Comparison of ENCODE assay signal across 19 cellular contexts in the genomic region with DNA sequence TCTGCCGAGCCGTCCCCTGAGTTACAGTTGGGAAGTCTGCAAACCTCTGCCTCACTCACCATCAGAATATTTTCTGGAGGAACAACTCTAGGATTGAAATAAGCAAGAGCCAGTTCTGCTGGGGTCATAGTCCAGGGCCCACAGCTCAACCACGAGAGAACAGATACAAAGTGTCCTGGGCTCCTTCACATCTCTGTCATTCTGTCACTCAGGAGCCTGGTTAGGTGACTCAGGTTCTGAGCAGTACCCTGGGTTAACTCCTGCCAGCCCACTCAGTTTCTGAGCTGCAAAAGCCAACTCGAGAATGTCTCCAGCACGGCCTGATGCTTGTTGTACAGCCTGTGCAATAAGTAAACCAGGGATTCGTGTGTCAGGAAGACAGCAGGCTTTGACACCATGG.
A peak's percentile ranks its signal among the peaks of the same experiment; 100 is the strongest.
DNase-seq lines count a peak whose midpoint lies in the region; ATAC-seq and TF ChIP-seq lines count a peak whose summit lies in the region.
"Had no signal": no experiment of that assay in that cellular context is flagged by ENCODE, and none has a peak within 500 bp of the region (broad histone marks: within the 10 kb centered on the region; RNA-seq: fewer than 3 reads in every experiment).

No MANE protein-coding gene starts in this region.

- H3K4me1 ChIP-seq in GM23338 (ENCODE audit: insufficient read depth), result peaks cover 25% of the 10 kb centered on the region
- H3K4me1 ChIP-seq: SJCRH30 had no signal

- H3K36me3 ChIP-seq in GM23338 (ENCODE audit: insufficient read depth), result no peaks in the 10 kb centered on the region
- H3K36me3 ChIP-seq: brain microvascular endothelial cell, esophagus squamous epithelium, pancreas, SJCRH30 had no signal

- H3K27ac Mint-ChIP-seq in activated T-cell treated with anti-CD3 and anti-CD28 coated beads, Interleukin-2, amount 50 U/mL, for 24 hours, result peak overlapping the region; percentile 70
- H3K27ac Mint-ChIP-seq in immature natural killer cell, result peak overlapping the region in 5 of 6 donors; percentile 29 to 89 (median 55)
- peak overlapping the region; percentile 15 for H3K27ac Mint-ChIP-seq in stimulated activated effector memory CD8-positive, alpha-beta T cell treated with anti-CD3 and anti-CD28 coated beads, Interleukin-12 subunit alpha, Interleukin-12 subunit beta, amount 100 ng/mL, for 72 hours
- H3K27ac Mint-ChIP-seq in GM23338, result no peak overlapping the region
- H3K27ac Mint-ChIP-seq: CD8-positive, alpha-beta T cell had no signal

- H3K27ac ChIP-seq in GM23338 (ENCODE audit: low read depth), result no peak overlapping the region
- H3K27ac ChIP-seq: brain microvascular endothelial cell, HL-60, pancreas, SJCRH30 had no signal

- no peaks in the 10 kb centered on the region for H3K9me3 Mint-ChIP-seq in activated T-cell treated with anti-CD3 and anti-CD28 coated beads, Interleukin-2, amount 50 U/mL, for 24 hours
- H3K9me3 Mint-ChIP-seq in immature natural killer cell (no peaks in the 10 kb centered on the region), GM23338 (no peaks in the 10 kb centered on the region)
- no peaks in the 10 kb centered on the region for H3K9me3 Mint-ChIP-seq in stimulated activated effector memory CD8-positive, alpha-beta T cell treated with anti-CD3 and anti-CD28 coated beads, Interleukin-12 subunit alpha, Interleukin-12 subunit beta, amount 100 ng/mL, for 72 hours
- H3K9me3 Mint-ChIP-seq: activated CD4-positive, alpha-beta T cell treated with anti-CD3 and anti-CD28 coated beads, Interleukin-2, amount 10 ng/mL, durations not matched to agents 7 days and 5 days; CD8-positive, alpha-beta T cell had no signal

- peaks cover 2% of the 10 kb centered on the region; the same call in 1 of the 2 replicates for H3K9me2 ChIP-seq in GM23338 (ENCODE audit: insufficient read depth)

- no peaks in the 10 kb centered on the region for H3K27me3 ChIP-seq in GM23338 (ENCODE audit: insufficient read depth)
- H3K27me3 ChIP-seq: brain microvascular endothelial cell, esophagus squamous epithelium, pancreas had no signal

- H3K4me3 ChIP-seq in GM23338, result no peak overlapping the region
- H3K4me3 ChIP-seq: esophagus squamous epithelium, pancreas, SJCRH30 had no signal

- H3K4me2 ChIP-seq in GM23338, result no peak overlapping the region

- peak; percentile 85 for ATAC-seq in stimulated activated effector memory CD8-positive, alpha-beta T cell treated with anti-CD3 and anti-CD28 coated beads, Interleukin-12 subunit alpha, Interleukin-12 subunit beta, amount 100 ng/mL, for 72 hours
- no peak for ATAC-seq in GM23338
- ATAC-seq: CD8-positive, alpha-beta T cell; pancreas had no signal

- peaks cover 84% of the 10 kb centered on the region for H3K4me1 Mint-ChIP-seq in activated T-cell treated with anti-CD3 and anti-CD28 coated beads, Interleukin-2, amount 50 U/mL, for 24 hours (ENCODE audit: low read depth)
- H3K4me1 Mint-ChIP-seq in immature natural killer cell (peaks cover 84 to 93% of the 10 kb centered on the region in 2 donors), GM23338 (peaks cover 44% of the 10 kb centered on the region)
- peaks cover 68% of the 10 kb centered on the region for H3K4me1 Mint-ChIP-seq in stimulated activated effector memory CD8-positive, alpha-beta T cell treated with anti-CD3 and anti-CD28 coated beads, Interleukin-12 subunit alpha, Interleukin-12 subunit beta, amount 100 ng/mL, for 72 hours

- H3K4me3 Mint-ChIP-seq in activated T-cell treated with anti-CD3 and anti-CD28 coated beads, Interleukin-2, amount 50 U/mL, for 24 hours, result peak overlapping the region; percentile 49
- H3K4me3 Mint-ChIP-seq in immature natural killer cell (peak overlapping the region; percentile 3 to 74 (median 58)), GM23338 (no peak overlapping the region)
- H3K4me3 Mint-ChIP-seq in stimulated activated effector memory CD8-positive, alpha-beta T cell treated with anti-CD3 and anti-CD28 coated beads, Interleukin-12 subunit alpha, Interleukin-12 subunit beta, amount 100 ng/mL, for 72 hours, result peak overlapping the region; percentile 46
- H3K4me3 Mint-ChIP-seq: activated CD4-positive, alpha-beta T cell treated with anti-CD3 and anti-CD28 coated beads, Interleukin-2, amount 10 ng/mL, durations not matched to agents 7 days and 5 days; CD8-positive, alpha-beta T cell had no signal

- no peak overlapping the region for H2AFZ ChIP-seq in GM23338

- H3F3A ChIP-seq in GM23338 (replicated peaks; ENCODE audit: low read depth), result no peaks in the 10 kb centered on the region

- no peaks in the 10 kb centered on the region for H3K36me3 Mint-ChIP-seq in activated T-cell treated with anti-CD3 and anti-CD28 coated beads, Interleukin-2, amount 50 U/mL, for 24 hours (ENCODE audit: low read depth)
- H3K36me3 Mint-ChIP-seq in immature natural killer cell (no peaks in the 10 kb centered on the region), GM23338 (ENCODE audit: low read depth) (no peaks in the 10 kb centered on the region)
- H3K36me3 Mint-ChIP-seq in stimulated activated effector memory CD8-positive, alpha-beta T cell treated with anti-CD3 and anti-CD28 coated beads, Interleukin-12 subunit alpha, Interleukin-12 subunit beta, amount 100 ng/mL, for 72 hours, result no peaks in the 10 kb centered on the region
- H3K36me3 Mint-ChIP-seq: CD8-positive, alpha-beta T cell had no signal

- peak; percentile 7 for DNase-seq in activated CD8-positive, alpha-beta memory T cell treated with anti-CD3 and anti-CD28 coated beads, Interleukin-2, amount 50 U/mL, for 24 hours (ENCODE audit: extremely low read depth)
- DNase-seq in activated CD8-positive, alpha-beta memory T cell treated with anti-CD3 and anti-CD28 coated beads, Interleukin-2, amount 50 U/mL, for 4 hours, result no peak
- no peak for DNase-seq in activated T-cell treated with anti-CD3 and anti-CD28 coated beads, Interleukin-2, amount 50 U/mL, for 24 hours
- DNase-seq in immature natural killer cell, result no peak
- no peak for DNase-seq in stimulated activated effector memory CD8-positive, alpha-beta T cell treated with anti-CD3 and anti-CD28 coated beads, Interleukin-12 subunit alpha, Interleukin-12 subunit beta, amount 100 ng/mL, for 72 hours (ENCODE audit: low spot score in 2 of 2)
- no peak for DNase-seq in effector CD4-positive, alpha-beta T cell
- no peak for DNase-seq in ureter (ENCODE audit: low spot score)
- DNase-seq in GM23338 (ENCODE audit: low spot score), result no peak
- DNase-seq: activated CD4-positive, alpha-beta T cell treated with anti-CD3 and anti-CD28 coated beads, Interleukin-2, amount 10 ng/mL, durations not matched to agents 7 days and 5 days; brain microvascular endothelial cell; CD8-positive, alpha-beta T cell; DMS79; esophagus squamous epithelium; NCI-H2029; NCI-H526; pancreas; SJCRH30; T1000 had no signal

- H3K79me2 ChIP-seq in GM23338 (replicated peaks; ENCODE audit: insufficient read depth), result peaks cover 7% of the 10 kb centered on the region; the same call in 1 of the 2 replicates

- no peak for TF ChIP-seq CTCF in GM23338 (conservative IDR thresholded peaks at IDR 0.05; ENCODE audit: low read depth in 2 of 2)

- H4K20me1 ChIP-seq in GM23338 (replicated peaks; ENCODE audit: insufficient read depth), result no peaks in the 10 kb centered on the region

- H3K27me3 Mint-ChIP-seq in activated T-cell treated with anti-CD3 and anti-CD28 coated beads, Interleukin-2, amount 50 U/mL, for 24 hours, result no peaks in the 10 kb centered on the region
- H3K27me3 Mint-ChIP-seq in immature natural killer cell (ENCODE audit: low read depth in 3 of 3), result peaks cover 0 to 2% (median 0%) of the 10 kb centered on the region in 3 donors
- peaks cover 5% of the 10 kb centered on the region for H3K27me3 Mint-ChIP-seq in GM23338 (ENCODE audit: insufficient read depth, low read depth, poor library complexity)
- H3K27me3 Mint-ChIP-seq: activated CD4-positive, alpha-beta T cell treated with anti-CD3 and anti-CD28 coated beads, Interleukin-2, amount 10 ng/mL, durations not matched to agents 7 days and 5 days had no signal

TF ChIP-seq in GM23338, 12 proteins besides CTCF, POLR2A, EP300 and RAD21 (continues in another document):
- TF ChIP-seq STAT1 (IDR thresholded peaks at IDR 0.05; ENCODE audit: unreplicated experiment), result no peak
- no peak for TF ChIP-seq POLR2AphosphoS5 (IDR thresholded peaks at IDR 0.05; ENCODE audit: low read depth)
- no peak for TF ChIP-seq EZH2phosphoT487 (IDR thresholded peaks at IDR 0.05; ENCODE audit: unreplicated experiment)
- TF ChIP-seq CREB1 (CRISPR knock-in tag; IDR thresholded peaks at IDR 0.05; ENCODE audit: low read depth), result no peak
- TF ChIP-seq, protein P1, sequence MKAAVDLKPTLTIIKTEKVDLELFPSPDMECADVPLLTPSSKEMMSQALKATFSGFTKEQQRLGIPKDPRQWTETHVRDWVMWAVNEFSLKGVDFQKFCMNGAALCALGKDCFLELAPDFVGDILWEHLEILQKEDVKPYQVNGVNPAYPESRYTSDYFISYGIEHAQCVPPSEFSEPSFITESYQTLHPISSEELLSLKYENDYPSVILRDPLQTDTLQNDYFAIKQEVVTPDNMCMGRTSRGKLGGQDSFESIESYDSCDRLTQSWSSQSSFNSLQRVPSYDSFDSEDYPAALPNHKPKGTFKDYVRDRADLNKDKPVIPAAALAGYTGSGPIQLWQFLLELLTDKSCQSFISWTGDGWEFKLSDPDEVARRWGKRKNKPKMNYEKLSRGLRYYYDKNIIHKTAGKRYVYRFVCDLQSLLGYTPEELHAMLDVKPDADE (IDR thresholded peaks at IDR 0.05), result no peak
- no peak for TF ChIP-seq ZNF114 (CRISPR knock-in tag; IDR thresholded peaks at IDR 0.05)
- TF ChIP-seq EZH2 (IDR thresholded peaks at IDR 0.05; ENCODE audit: low read depth, unreplicated experiment), result no peak
- no peak for TF ChIP-seq ZNF331 (CRISPR knock-in tag; IDR thresholded peaks at IDR 0.05; ENCODE audit: low read depth)
